Comparison of ENCODE assay signal across 8 cellular contexts in the genomic region with DNA sequence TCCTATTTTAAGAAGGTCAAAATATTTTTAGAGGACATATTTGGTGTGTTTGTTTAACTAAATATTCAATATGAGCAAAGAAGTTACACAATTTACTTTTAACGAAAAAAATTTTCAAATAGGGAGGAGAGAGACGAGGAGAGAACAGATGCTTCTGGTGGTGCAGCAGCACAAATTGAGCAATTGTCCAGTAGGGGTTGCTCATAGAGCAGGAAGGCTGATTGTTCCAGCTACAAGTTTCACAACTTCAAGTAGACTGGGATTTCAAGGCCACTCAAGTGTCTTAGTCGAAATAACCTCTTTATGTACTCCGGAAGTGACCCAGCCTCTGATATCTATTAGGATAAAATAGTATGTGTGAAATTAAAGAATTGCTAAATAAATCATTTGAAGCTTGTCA.
DNase-seq lines count a peak whose midpoint lies in the region; ATAC-seq and TF ChIP-seq lines count a peak whose summit lies in the region.

No MANE protein-coding gene starts in this region.

- CTCF ChIA-PET in AG04450 (lab: Charles Lee) = interaction anchor here (0.7 to 2.6 kb wide), 25 partner anchors 8 to 798 kb away, joined by 3 to 29 read pairs (median 4); a partner anchor contains a TSS

- DNase-seq in AG04450 (ENCODE audit: low read depth, low spot score) = peak; percentile 63
- peak; percentile 35 for DNase-seq in HT-29 (ENCODE audit: low spot score)
- DNase-seq in amniotic epithelial cell (ENCODE audit: low read depth) = peak; percentile 95
- DNase-seq in islet precursor cell = peak; percentile 65
- no peak for DNase-seq in left lobe of liver (ENCODE audit: low spot score)
- DNase-seq in stimulated activated CD4-positive, alpha-beta T cell treated with anti-CD3 and anti-CD28 coated beads, Interleukin-4, amount 100 ng/mL, for 1 hour = no peak

- H3K27ac ChIP-seq in AG04450 (ENCODE audit: low read depth, low read length) = no peak overlapping the region

- no peak for ATAC-seq in left lobe of liver
- no peak for ATAC-seq in HG03039 (IDR thresholded peaks at IDR 0.05; ENCODE audit: unreplicated experiment)
- ATAC-seq in GM19397 (IDR thresholded peaks at IDR 0.05; ENCODE audit: unreplicated experiment) = no peak

- H3K9me3 ChIP-seq in AG04450 (ENCODE audit: control insufficient read depth, insufficient read depth, low read length) = no peaks in the 10 kb centered on the region

- TF ChIP-seq CTCF in AG04450 (IDR thresholded peaks at IDR 0.05; ENCODE audit: low read depth, low read length) = peak; percentile 85

- no peak overlapping the region for H3K4me3 ChIP-seq in AG04450 (ENCODE audit: low read depth, low read length)

- POLR2A ChIA-PET in AG04450 (lab: Yijun Ruan, JAX) = interaction anchor here (0.7 kb wide), 1 partner anchor 55 kb away, joined by 3 read pairs; no protein-coding TSS in a partner anchor

- no peaks in the 10 kb centered on the region for H3K27me3 ChIP-seq in AG04450 (ENCODE audit: control insufficient read depth, insufficient read depth, low read length)

Comparison
In these comparisons a context has a peak if more than half of its experiments do, and no peak if none do; other contexts are left out.
1. DNase-seq: peak in AG04450 (single experiment), HT-29 (single experiment), amniotic epithelial cell (single experiment) and islet precursor cell (single experiment); none in left lobe of liver (single experiment) and stimulated activated CD4-positive, alpha-beta T cell treated with anti-CD3 and anti-CD28 coated beads, Interleukin-4, amount 100 ng/mL, for 1 hour (single experiment).